17 cellular contexts compared by ENCODE assay signal in the genomic region with DNA sequence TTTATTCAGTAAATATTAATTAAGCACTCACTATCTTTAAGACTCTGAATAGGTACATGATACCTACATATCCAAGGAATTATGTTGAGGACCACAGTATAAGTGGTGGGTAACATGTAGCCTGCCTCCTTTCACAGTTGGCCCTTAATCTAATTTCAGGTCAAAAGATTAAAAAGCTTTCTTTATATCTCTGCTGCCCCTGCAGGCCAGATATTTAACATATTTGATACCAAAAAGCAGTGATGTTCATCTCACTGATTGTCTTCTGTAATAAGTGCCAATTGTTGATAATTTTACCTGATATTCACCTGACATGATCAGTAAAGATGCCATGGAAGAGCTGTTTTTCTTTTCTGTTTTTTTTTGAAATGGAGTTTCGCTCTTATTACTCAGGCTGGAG. TPM values are rescaled to one million over a fixed set of nuclear protein-coding genes. Genes with fewer than 3 reads are reported as not detected.
A peak's percentile ranks its signal among the peaks of the same experiment; 100 is the strongest.
DNase-seq lines count a peak whose midpoint lies in the region; ATAC-seq, FAIRE-seq and TF ChIP-seq lines count a peak whose summit lies in the region.
"Had no signal": no experiment of that assay in that cellular context is flagged by ENCODE, and none has a peak within 500 bp of the region (broad histone marks: within the 10 kb centered on the region; RNA-seq: fewer than 3 reads in every experiment).

No MANE protein-coding gene starts in this region.

- H2AFZ ChIP-seq in H9 (ENCODE audit: low read length): no peak overlapping the region

- H3K4ac ChIP-seq in H9 (ENCODE audit: low read depth, low read length): no peak overlapping the region

- no peak overlapping the region for H2AK5ac ChIP-seq in H9 (ENCODE audit: insufficient read length, low read length)

- FAIRE-seq in D721Med (lab: Jason Lieb, UNC): peak; percentile 61
- FAIRE-seq: K562 had no signal

- POLR2A ChIA-PET in naive thymus-derived CD4-positive, alpha-beta T cell (lab: Charles Lee): no interaction called here

- peaks cover 7 to 27% (median 10%) of the 10 kb centered on the region in 3 experiments for H3K36me3 ChIP-seq in naive thymus-derived CD4-positive, alpha-beta T cell (ENCODE audit: control insufficient read depth in 2 of 3, insufficient read depth in 3 of 3, low read length in 3 of 3)

- no peak overlapping the region for H2BK15ac ChIP-seq in H9 (ENCODE audit: low read depth, low read length)

- ATAC-seq in naive thymus-derived CD4-positive, alpha-beta T cell: peak; percentile 37
- ATAC-seq in GM19397 (IDR thresholded peaks at IDR 0.05; ENCODE audit: unreplicated experiment): no peak
- ATAC-seq: K562, left lobe of liver had no signal

- no peak overlapping the region for H4K91ac ChIP-seq in H9 (ENCODE audit: insufficient read length, low read depth, low read length)

- H3K79me1 ChIP-seq in H9 (ENCODE audit: insufficient read depth, low read depth, low read length, poor library complexity, severe bottlenecking): no peaks in the 10 kb centered on the region

- H3K36me3 Mint-ChIP-seq in H9 (ENCODE audit: insufficient read depth in 1 of 3, low read depth in 3 of 3): peaks cover 2 to 32% (median 24%) of the 10 kb centered on the region in 3 experiments; a peak in 6 of 7 replicates
- peaks cover 0 to 23% (median 19%) of the 10 kb centered on the region in 5 donors for H3K36me3 Mint-ChIP-seq in naive thymus-derived CD4-positive, alpha-beta T cell

- H3K27ac ChIP-seq in H9 (ENCODE audit: insufficient read length, low read depth, low read length) (no peak overlapping the region), VCaP (no peak overlapping the region)
- H3K27ac ChIP-seq in naive thymus-derived CD4-positive, alpha-beta T cell (ENCODE audit: low read depth, low read length): no peak overlapping the region
- H3K27ac ChIP-seq: esophagus muscularis mucosa, testis had no signal

- H3K23ac ChIP-seq in H9 (ENCODE audit: insufficient read length, low read depth, low read length): no peak overlapping the region

- H2BK20ac ChIP-seq in H9 (ENCODE audit: low read depth, low read length, poor library complexity, severe bottlenecking): no peak overlapping the region

- no peaks in the 10 kb centered on the region for H3K27me3 ChIP-seq in H9 (ENCODE audit: insufficient read depth, low read length)
- H3K27me3 ChIP-seq in naive thymus-derived CD4-positive, alpha-beta T cell (ENCODE audit: control insufficient read depth in 2 of 2, insufficient read depth in 2 of 2, low read length in 2 of 2): no peaks in the 10 kb centered on the region
- H3K27me3 ChIP-seq: esophagus muscularis mucosa, testis had no signal

- H4K20me1 ChIP-seq in H9 (ENCODE audit: control insufficient read depth, insufficient read depth, insufficient read length): no peaks in the 10 kb centered on the region

- H3K27me3 Mint-ChIP-seq in H9 (ENCODE audit: low read depth): no peaks in the 10 kb centered on the region
- H3K27me3 Mint-ChIP-seq in naive thymus-derived CD4-positive, alpha-beta T cell: no peaks in the 10 kb centered on the region
- H3K27me3 Mint-ChIP-seq: dendritic cell treated with granulocyte-macrophage colony-stimulating factor and Interleukin-4, amounts not matched to agents 40 ng/mL and 50 ng/mL, for 4 days had no signal

- DNase-seq in D721Med (ENCODE audit: insufficient read length, low spot score) (no peak), H9 (no peak), glomerular visceral epithelial cell (ENCODE audit: extremely low spot score) (no peak)
- DNase-seq in naive thymus-derived CD4-positive, alpha-beta T cell: peak in 1 of 9 donors; percentile 8
- DNase-seq in activated T-cell treated with anti-CD3 and anti-CD28 coated beads, Interleukin-2, amount 50 U/mL, for 1 hour: no peak
- DNase-seq: activated CD4-positive, alpha-beta T cell treated with anti-CD3 and anti-CD28 coated beads, Interleukin-2, amount 50 U/mL, for 4 hours; amniotic stem cell; H7; NCI-H1694 treated with DMSO at 0.1 percent for 48 hours; NCI-H524 treated with DMSO at 0.1 percent for 48 hours; testis had no signal

- no peak overlapping the region for H4K5ac ChIP-seq in H9 (ENCODE audit: insufficient read length, low read depth, low read length)

- H3K56ac ChIP-seq in H9 (ENCODE audit: insufficient read length, low read depth, low read length): no peak overlapping the region

- no peak overlapping the region for H3K4me2 ChIP-seq in H9 (ENCODE audit: insufficient read depth, insufficient read length, low read length)

- no peak overlapping the region for H2BK120ac ChIP-seq in H9 (ENCODE audit: low read depth, low read length, poor library complexity, severe bottlenecking)

- H3K9ac ChIP-seq in H9 (ENCODE audit: extremely low read depth, insufficient read length, low read length): no peak overlapping the region

- H3K9me3 ChIP-seq in H9 (ENCODE audit: control insufficient read depth, low read depth, low read length): no peaks in the 10 kb centered on the region
- no peaks in the 10 kb centered on the region for H3K9me3 ChIP-seq in naive thymus-derived CD4-positive, alpha-beta T cell (ENCODE audit: control insufficient read depth in 2 of 3, low read length in 3 of 3)
- H3K9me3 ChIP-seq: esophagus muscularis mucosa, testis had no signal

- no peak overlapping the region for H4K8ac ChIP-seq in H9 (replicated peaks; ENCODE audit: insufficient read length, low read depth, low read length)

- H3K18ac ChIP-seq in H9 (ENCODE audit: insufficient read length, low read depth, low read length): no peak overlapping the region

- H3K4me1 ChIP-seq in H9 (ENCODE audit: insufficient read depth, low read length): no peaks in the 10 kb centered on the region
- H3K4me1 ChIP-seq in naive thymus-derived CD4-positive, alpha-beta T cell (ENCODE audit: control insufficient read depth in 2 of 2, insufficient read depth in 2 of 2, low read length in 2 of 2): no peaks in the 10 kb centered on the region
- H3K4me1 ChIP-seq: testis had no signal

- no peaks in the 10 kb centered on the region for H3K79me2 ChIP-seq in H9 (ENCODE audit: insufficient read depth, low read length)

- no peak overlapping the region for H2BK12ac ChIP-seq in H9 (ENCODE audit: insufficient read length, low read depth, low read length)

- no peak overlapping the region for H2BK5ac ChIP-seq in H9 (ENCODE audit: insufficient read length, low read length)

- intact Hi-C loops in naive thymus-derived CD4-positive, alpha-beta T cell (cut with micrococcal nuclease): no loop called here

- H3K4me3 Mint-ChIP-seq in H9: no peak overlapping the region
- H3K4me3 Mint-ChIP-seq in naive thymus-derived CD4-positive, alpha-beta T cell: no peak overlapping the region
- H3K4me3 Mint-ChIP-seq: dendritic cell treated with granulocyte-macrophage colony-stimulating factor and Interleukin-4, amounts not matched to agents 40 ng/mL and 50 ng/mL, for 4 days had no signal

- no peak overlapping the region for H3T11ph ChIP-seq in H9 (ENCODE audit: low read length)

- CTCF ChIA-PET in naive thymus-derived CD4-positive, alpha-beta T cell (lab: Charles Lee): interaction anchor here (0.6 to 1.2 kb wide), 5 partner anchors 42 to 324 kb away, joined by 3 to 8 read pairs (median 3); no protein-coding TSS in a partner anchor

- no peaks in the 10 kb centered on the region for H3K4me1 Mint-ChIP-seq in H9
- peaks cover 0 to 13% (median 7%) of the 10 kb centered on the region in 7 donors for H3K4me1 Mint-ChIP-seq in naive thymus-derived CD4-positive, alpha-beta T cell

- no CpG with 5 or more reads among the region's 1 CpG for WGBS in H9 (ENCODE audit: extremely low coverage, insufficient read length, low lambda C conversion rate)

- no peaks in the 10 kb centered on the region for H3K23me2 ChIP-seq in H9 (ENCODE audit: insufficient read length, low read depth, low read length, poor library complexity, severe bottlenecking)

- peak; percentile 5 for TF ChIP-seq CTCF in D721Med (IDR thresholded peaks at IDR 0.05; ENCODE audit: insufficient read depth, missing control alignments)
- peak; percentile 31; the same call in 2 of the 3 replicates for TF ChIP-seq CTCF in H9 (conservative IDR thresholded peaks at IDR 0.05)
- peak; percentile 50 for TF ChIP-seq CTCF in VCaP (conservative IDR thresholded peaks at IDR 0.05)

- no peaks in the 10 kb centered on the region for H3K9me3 Mint-ChIP-seq in H9
- no peaks in the 10 kb centered on the region for H3K9me3 Mint-ChIP-seq in naive thymus-derived CD4-positive, alpha-beta T cell
- H3K9me3 Mint-ChIP-seq: dendritic cell treated with granulocyte-macrophage colony-stimulating factor and Interleukin-4, amounts not matched to agents 40 ng/mL and 50 ng/mL, for 4 days had no signal

- H3K14ac ChIP-seq in H9 (ENCODE audit: insufficient read depth, low read length): no peak overlapping the region

- no peak overlapping the region for H3K4me3 ChIP-seq in naive thymus-derived CD4-positive, alpha-beta T cell (ENCODE audit: low read length)
- H3K4me3 ChIP-seq: esophagus muscularis mucosa, K562, testis had no signal

- H3K27ac Mint-ChIP-seq in H9: no peak overlapping the region
- H3K27ac Mint-ChIP-seq in naive thymus-derived CD4-positive, alpha-beta T cell: peak overlapping the region in 2 of 9 donors; percentile 20 to 42
- H3K27ac Mint-ChIP-seq: dendritic cell treated with granulocyte-macrophage colony-stimulating factor and Interleukin-4, amounts not matched to agents 40 ng/mL and 50 ng/mL, for 4 days had no signal

RNA-seq across cellular contexts. Expression of a gene that starts 36.5 kb away (rescaled TPM):
- 18.4 and 19.2 TPM in 2 replicates for total RNA-seq in H9 (2021)
- 10 to 100 TPM; 20.9 to 28.6 (median 24.7) TPM for total RNA-seq in naive thymus-derived CD4-positive, alpha-beta T cell
- 10 to 100 TPM in 1 of 2 donors, 1 to 10 TPM in 1; 9.9 to 13.0 TPM for polyA plus RNA-seq in naive thymus-derived CD4-positive, alpha-beta T cell

RNA-seq across cellular contexts. Expression of a gene that starts 50.1 kb away (rescaled TPM):
- not detected in 2 replicates for total RNA-seq in H9 (2021)
- total RNA-seq in naive thymus-derived CD4-positive, alpha-beta T cell: not detected
- polyA plus RNA-seq in naive thymus-derived CD4-positive, alpha-beta T cell: not detected
- total RNA-seq: esophagus muscularis mucosa, K562, left lobe of liver had no signal
- polyA plus RNA-seq: K562 had no signal
